12 cellular contexts compared by ENCODE assay signal in genomic region chr5:111997308-111998159, GRCh38.
DNase-seq lines count a peak whose midpoint lies in the region; ATAC-seq and TF ChIP-seq lines count a peak whose summit lies in the region.
"Had no signal": no experiment of that assay in that cellular context is flagged by ENCODE, and none has a peak within 500 bp of the region (broad histone marks: within the 10 kb centered on the region; RNA-seq: fewer than 3 reads in every experiment).

No MANE protein-coding gene starts in this region.

- no peaks in the 10 kb centered on the region for H3K27me3 ChIP-seq in Panc1 (ENCODE audit: control insufficient read depth, insufficient read depth, low read length)
- H3K27me3 ChIP-seq in gastrocnemius medialis: no peaks in the 10 kb centered on the region
- no peaks in the 10 kb centered on the region for H3K27me3 ChIP-seq in tibial artery
- H3K27me3 ChIP-seq: body of pancreas had no signal

- H3K36me3 ChIP-seq in Panc1 (ENCODE audit: control insufficient read depth, insufficient read depth, low read length) (no peaks in the 10 kb centered on the region), gastrocnemius medialis (no peaks in the 10 kb centered on the region), tibial artery (no peaks in the 10 kb centered on the region)
- H3K36me3 ChIP-seq: prostate gland had no signal

- no TSS peak for BruUV-seq in Panc1 (replicated peaks; lab: Mats Ljungman, UMichigan)

- ATAC-seq in Panc1 (no peak), esophagus mucosa (peak; percentile 89), gastrocnemius medialis (peak; percentile 56 to 62)
- ATAC-seq: body of pancreas had no signal

- H3K4me1 ChIP-seq in Panc1 (ENCODE audit: control insufficient read depth, insufficient read depth, low read length): no peaks in the 10 kb centered on the region
- no peaks in the 10 kb centered on the region for H3K4me1 ChIP-seq in gastrocnemius medialis
- H3K4me1 ChIP-seq in tibial artery: no peaks in the 10 kb centered on the region
- H3K4me1 ChIP-seq: body of pancreas, prostate gland had no signal

- TF ChIP-seq CTCF in Panc1 (IDR thresholded peaks at IDR 0.05): no peak
- TF ChIP-seq CTCF in gastrocnemius medialis (IDR thresholded peaks at IDR 0.05 in 4 of 5, conservative IDR thresholded peaks at IDR 0.05 in 1 of 5): no peak
- TF ChIP-seq CTCF in tibial artery (IDR thresholded peaks at IDR 0.05): no peak

- TF ChIP-seq POLR2A in gastrocnemius medialis (IDR thresholded peaks at IDR 0.05): no peak

- DNase-seq in H4 (ENCODE audit: low spot score): peak; percentile 100
- peak; percentile 8 for DNase-seq in Panc1 (ENCODE audit: low read depth, low spot score)
- peak in 1 of 2 donors; percentile 12 for DNase-seq in gastrocnemius medialis
- no peak for DNase-seq in NCI-H82 treated with DMSO at 0.1 percent for 48 hours (lab: John Stamatoyannopoulos, UW; ENCODE audit: unreplicated experiment)
- DNase-seq in DMS153 treated with DMSO at 0.1 percent for 48 hours (lab: John Stamatoyannopoulos, UW; ENCODE audit: unreplicated experiment): no peak
- DNase-seq in NCI-H1930 (lab: John Stamatoyannopoulos, UW): no peak
- DNase-seq in tibial artery: no peak
- DNase-seq: activated CD4-positive, alpha-beta T cell treated with anti-CD3 and anti-CD28 coated beads for 1 hour; NCI-H526 had no signal

- H3K9me3 ChIP-seq in Panc1 (ENCODE audit: control insufficient read depth, insufficient read depth, low read depth, low read length) (no peaks in the 10 kb centered on the region), gastrocnemius medialis (no peaks in the 10 kb centered on the region), tibial artery (no peaks in the 10 kb centered on the region)
- H3K9me3 ChIP-seq: body of pancreas, prostate gland had no signal

- H3K4me3 ChIP-seq in Panc1 (ENCODE audit: low read depth in 2 of 2, low read length in 2 of 2) (no peak overlapping the region), gastrocnemius medialis (no peak overlapping the region), tibial artery (no peak overlapping the region)
- H3K4me3 ChIP-seq: body of pancreas, prostate gland had no signal

- intact Hi-C loops in Panc1 (cut with micrococcal nuclease; ENCODE audit: unreplicated experiment): no loop called here
- intact Hi-C loops in gastrocnemius medialis (cut with DNase I; ENCODE audit: low total_unique reads): no loop called here
- intact Hi-C loops in tibial artery (cut with DNase I; ENCODE audit: low total_unique reads): no loop called here

- CTCF ChIA-PET in Panc1 (lab: Charles Lee): no interaction called here

- H3K27ac ChIP-seq in Panc1 (ENCODE audit: low read length): no peak overlapping the region
- H3K27ac ChIP-seq in gastrocnemius medialis: no peak overlapping the region
- no peak overlapping the region for H3K27ac ChIP-seq in tibial artery
- H3K27ac ChIP-seq: body of pancreas, prostate gland had no signal

- POLR2A ChIA-PET in Panc1 (lab: Charles Lee): no interaction called here

- in situ Hi-C loops in Panc1 (cut with HindIII; ENCODE audit: low pct_unique_long_range_greater_than_20kb, low sequenced_read_pairs) (no loop called here), gastrocnemius medialis (cut with MboI; ENCODE audit: low sequenced_read_pairs in 4 of 4) (no loop called here)

Comparison
In these comparisons a context has a peak if more than half of its experiments do, and no peak if none do; other contexts are left out.
1. DNase-seq: peak in H4 (single experiment) and Panc1 (single experiment); none in NCI-H82 treated with DMSO at 0.1 percent for 48 hours (single experiment), DMS153 treated with DMSO at 0.1 percent for 48 hours (single experiment), NCI-H1930 (0 of 2) and tibial artery (0 of 2).